ENCODE assay signal across 1 cellular context in the genomic region with DNA sequence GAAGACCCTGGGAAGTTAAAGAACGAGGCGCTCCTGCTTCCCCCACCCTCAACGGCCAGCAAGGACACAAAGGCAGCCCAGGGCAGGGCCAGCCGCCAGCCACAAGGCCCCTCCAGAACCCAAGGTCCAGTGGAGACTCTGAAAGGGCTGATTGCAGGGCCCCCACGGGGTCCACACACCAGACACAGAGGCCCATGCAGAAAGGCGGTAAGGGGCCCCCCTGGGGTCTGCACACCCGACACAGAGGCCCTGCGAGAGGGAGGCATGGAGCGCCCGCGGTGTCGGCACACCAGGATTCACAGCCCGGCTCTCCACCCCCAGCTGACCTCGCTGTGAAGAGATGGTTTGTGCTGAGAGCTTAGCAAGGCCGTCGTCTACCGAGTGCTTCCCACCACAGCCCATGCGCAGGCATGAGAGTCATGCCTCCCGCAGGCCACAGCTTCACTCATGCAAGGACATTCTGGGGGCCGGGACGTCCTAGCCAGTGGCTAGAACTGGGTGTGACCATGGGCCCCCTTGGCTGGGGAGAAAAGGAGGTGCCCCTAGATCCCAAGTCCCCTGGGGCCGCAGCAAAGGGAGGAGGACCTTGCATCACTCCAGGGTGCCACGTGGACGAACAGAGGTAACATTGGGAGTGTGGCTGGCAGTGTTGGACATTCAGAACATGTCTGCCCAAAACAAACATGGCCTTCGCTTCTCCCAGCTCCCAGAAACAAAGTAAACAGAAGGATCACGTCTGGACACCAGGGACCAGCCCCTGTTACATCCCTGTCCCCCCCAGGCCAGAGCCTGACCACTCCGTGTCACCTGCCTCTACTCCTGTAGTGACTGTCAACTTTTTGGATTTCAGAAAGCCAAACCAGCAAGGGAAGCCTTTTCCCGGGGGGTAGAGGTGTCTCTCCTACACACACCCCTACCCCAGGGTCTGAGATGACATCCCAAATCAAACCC.
A peak's percentile ranks its signal among the peaks of the same experiment; 100 is the strongest.
TF ChIP-seq lines count a peak whose summit lies in the region.

No MANE protein-coding gene starts in this region.

TF ChIP-seq in HepG2, 621 proteins besides CTCF, POLR2A, EP300 and RAD21 (continues in another document):
- TF ChIP-seq, protein P1, sequence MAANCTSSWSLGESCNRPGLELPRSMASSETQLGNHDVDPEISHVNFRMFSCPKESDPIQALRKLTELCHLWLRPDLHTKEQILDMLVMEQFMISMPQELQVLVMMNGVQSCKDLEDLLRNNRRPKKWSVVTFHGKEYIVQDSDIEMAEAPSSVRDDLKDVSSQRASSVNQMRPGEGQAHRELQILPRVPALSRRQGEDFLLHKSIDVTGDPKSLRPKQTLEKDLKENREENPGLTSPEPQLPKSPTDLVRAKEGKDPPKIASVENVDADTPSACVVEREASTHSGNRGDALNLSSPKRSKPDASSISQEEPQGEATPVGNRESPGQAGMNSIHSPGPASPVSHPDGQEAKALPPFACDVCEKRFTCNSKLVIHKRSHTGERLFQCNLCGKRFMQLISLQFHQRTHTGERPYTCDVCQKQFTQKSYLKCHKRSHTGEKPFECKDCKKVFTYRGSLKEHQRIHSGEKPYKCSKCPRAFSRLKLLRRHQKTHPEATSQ (CRISPR knock-in tag; IDR thresholded peaks at IDR 0.05; ENCODE audit: borderline replicate concordance) = no peak
- no peak for TF ChIP-seq PHF8 (CRISPR knock-in tag; IDR thresholded peaks at IDR 0.05)
- TF ChIP-seq KDM5B (CRISPR knock-in tag; IDR thresholded peaks at IDR 0.05; ENCODE audit: borderline replicate concordance) = no peak; the same call in 1 of the 2 replicates
- TF ChIP-seq, protein P2, sequence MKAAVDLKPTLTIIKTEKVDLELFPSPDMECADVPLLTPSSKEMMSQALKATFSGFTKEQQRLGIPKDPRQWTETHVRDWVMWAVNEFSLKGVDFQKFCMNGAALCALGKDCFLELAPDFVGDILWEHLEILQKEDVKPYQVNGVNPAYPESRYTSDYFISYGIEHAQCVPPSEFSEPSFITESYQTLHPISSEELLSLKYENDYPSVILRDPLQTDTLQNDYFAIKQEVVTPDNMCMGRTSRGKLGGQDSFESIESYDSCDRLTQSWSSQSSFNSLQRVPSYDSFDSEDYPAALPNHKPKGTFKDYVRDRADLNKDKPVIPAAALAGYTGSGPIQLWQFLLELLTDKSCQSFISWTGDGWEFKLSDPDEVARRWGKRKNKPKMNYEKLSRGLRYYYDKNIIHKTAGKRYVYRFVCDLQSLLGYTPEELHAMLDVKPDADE (CRISPR knock-in tag; IDR thresholded peaks at IDR 0.05) = no peak
- TF ChIP-seq, protein P3, sequence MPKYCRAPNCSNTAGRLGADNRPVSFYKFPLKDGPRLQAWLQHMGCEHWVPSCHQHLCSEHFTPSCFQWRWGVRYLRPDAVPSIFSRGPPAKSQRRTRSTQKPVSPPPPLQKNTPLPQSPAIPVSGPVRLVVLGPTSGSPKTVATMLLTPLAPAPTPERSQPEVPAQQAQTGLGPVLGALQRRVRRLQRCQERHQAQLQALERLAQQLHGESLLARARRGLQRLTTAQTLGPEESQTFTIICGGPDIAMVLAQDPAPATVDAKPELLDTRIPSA (CRISPR knock-in tag; IDR thresholded peaks at IDR 0.05; ENCODE audit: borderline replicate concordance) = no peak
- TF ChIP-seq CBX2 (IDR thresholded peaks at IDR 0.05; ENCODE audit: low read depth, low read length) = no peak
- TF ChIP-seq CBX2 (CRISPR knock-in tag; IDR thresholded peaks at IDR 0.05; ENCODE audit: low read depth) = no peak
- TF ChIP-seq MAF1 (CRISPR knock-in tag; IDR thresholded peaks at IDR 0.05; ENCODE audit: borderline replicate concordance) = no peak
- peak; percentile 62; the same call in 1 of the 2 replicates for TF ChIP-seq SOX5 (CRISPR knock-in tag; IDR thresholded peaks at IDR 0.05; ENCODE audit: borderline replicate concordance)
- peak; percentile 87; the same call in 1 of the 2 replicates for TF ChIP-seq ZNF607 (CRISPR knock-in tag; IDR thresholded peaks at IDR 0.05; ENCODE audit: borderline replicate concordance)
- TF ChIP-seq POGZ (CRISPR knock-in tag; IDR thresholded peaks at IDR 0.05) = peak; percentile 17; the same call in 1 of the 2 replicates
- TF ChIP-seq ZNF17 (CRISPR knock-in tag; IDR thresholded peaks at IDR 0.05) = no peak
- TF ChIP-seq, protein P4, sequence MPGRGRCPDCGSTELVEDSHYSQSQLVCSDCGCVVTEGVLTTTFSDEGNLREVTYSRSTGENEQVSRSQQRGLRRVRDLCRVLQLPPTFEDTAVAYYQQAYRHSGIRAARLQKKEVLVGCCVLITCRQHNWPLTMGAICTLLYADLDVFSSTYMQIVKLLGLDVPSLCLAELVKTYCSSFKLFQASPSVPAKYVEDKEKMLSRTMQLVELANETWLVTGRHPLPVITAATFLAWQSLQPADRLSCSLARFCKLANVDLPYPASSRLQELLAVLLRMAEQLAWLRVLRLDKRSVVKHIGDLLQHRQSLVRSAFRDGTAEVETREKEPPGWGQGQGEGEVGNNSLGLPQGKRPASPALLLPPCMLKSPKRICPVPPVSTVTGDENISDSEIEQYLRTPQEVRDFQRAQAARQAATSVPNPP (CRISPR knock-in tag; IDR thresholded peaks at IDR 0.05) = no peak
- no peak for TF ChIP-seq EZH2 (conservative IDR thresholded peaks at IDR 0.05; ENCODE audit: low read depth, low read length)
- peak; percentile 88 for TF ChIP-seq AKAP8 (CRISPR knock-in tag; IDR thresholded peaks at IDR 0.05)
- TF ChIP-seq MED13 (CRISPR knock-in tag; IDR thresholded peaks at IDR 0.05) = no peak
- TF ChIP-seq, protein P5, sequence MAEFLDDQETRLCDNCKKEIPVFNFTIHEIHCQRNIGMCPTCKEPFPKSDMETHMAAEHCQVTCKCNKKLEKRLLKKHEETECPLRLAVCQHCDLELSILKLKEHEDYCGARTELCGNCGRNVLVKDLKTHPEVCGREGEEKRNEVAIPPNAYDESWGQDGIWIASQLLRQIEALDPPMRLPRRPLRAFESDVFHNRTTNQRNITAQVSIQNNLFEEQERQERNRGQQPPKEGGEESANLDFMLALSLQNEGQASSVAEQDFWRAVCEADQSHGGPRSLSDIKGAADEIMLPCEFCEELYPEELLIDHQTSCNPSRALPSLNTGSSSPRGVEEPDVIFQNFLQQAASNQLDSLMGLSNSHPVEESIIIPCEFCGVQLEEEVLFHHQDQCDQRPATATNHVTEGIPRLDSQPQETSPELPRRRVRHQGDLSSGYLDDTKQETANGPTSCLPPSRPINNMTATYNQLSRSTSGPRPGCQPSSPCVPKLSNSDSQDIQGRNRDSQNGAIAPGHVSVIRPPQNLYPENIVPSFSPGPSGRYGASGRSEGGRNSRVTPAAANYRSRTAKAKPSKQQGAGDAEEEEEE (CRISPR knock-in tag; IDR thresholded peaks at IDR 0.05; ENCODE audit: borderline replicate concordance) = no peak
- no peak for TF ChIP-seq RORA (CRISPR knock-in tag; IDR thresholded peaks at IDR 0.05)
- no peak for TF ChIP-seq FOSL1 (CRISPR knock-in tag; IDR thresholded peaks at IDR 0.05; ENCODE audit: borderline replicate concordance)
- TF ChIP-seq, protein P6, sequence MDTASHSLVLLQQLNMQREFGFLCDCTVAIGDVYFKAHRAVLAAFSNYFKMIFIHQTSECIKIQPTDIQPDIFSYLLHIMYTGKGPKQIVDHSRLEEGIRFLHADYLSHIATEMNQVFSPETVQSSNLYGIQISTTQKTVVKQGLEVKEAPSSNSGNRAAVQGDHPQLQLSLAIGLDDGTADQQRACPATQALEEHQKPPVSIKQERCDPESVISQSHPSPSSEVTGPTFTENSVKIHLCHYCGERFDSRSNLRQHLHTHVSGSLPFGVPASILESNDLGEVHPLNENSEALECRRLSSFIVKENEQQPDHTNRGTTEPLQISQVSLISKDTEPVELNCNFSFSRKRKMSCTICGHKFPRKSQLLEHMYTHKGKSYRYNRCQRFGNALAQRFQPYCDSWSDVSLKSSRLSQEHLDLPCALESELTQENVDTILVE (CRISPR knock-in tag; IDR thresholded peaks at IDR 0.05) = no peak; the same call in 1 of the 2 replicates
- TF ChIP-seq, protein P7, sequence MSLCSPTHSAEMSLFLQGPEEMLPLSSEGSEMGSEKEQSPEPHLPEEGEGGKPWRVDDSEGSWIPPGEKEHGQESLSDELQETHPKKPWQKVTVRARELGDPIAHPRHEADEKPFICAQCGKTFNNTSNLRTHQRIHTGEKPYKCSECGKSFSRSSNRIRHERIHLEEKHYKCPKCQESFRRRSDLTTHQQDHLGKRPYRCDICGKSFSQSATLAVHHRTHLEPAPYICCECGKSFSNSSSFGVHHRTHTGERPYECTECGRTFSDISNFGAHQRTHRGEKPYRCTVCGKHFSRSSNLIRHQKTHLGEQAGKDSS (CRISPR knock-in tag; IDR thresholded peaks at IDR 0.05; ENCODE audit: borderline replicate concordance, low read depth) = no peak; the same call in 1 of the 2 replicates
- TF ChIP-seq, protein P8, sequence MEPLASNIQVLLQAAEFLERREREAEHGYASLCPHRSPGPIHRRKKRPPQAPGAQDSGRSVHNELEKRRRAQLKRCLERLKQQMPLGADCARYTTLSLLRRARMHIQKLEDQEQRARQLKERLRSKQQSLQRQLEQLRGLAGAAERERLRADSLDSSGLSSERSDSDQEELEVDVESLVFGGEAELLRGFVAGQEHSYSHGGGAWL (CRISPR knock-in tag; IDR thresholded peaks at IDR 0.05) = no peak; the same call in 1 of the 2 replicates
- TF ChIP-seq ISL2 (CRISPR knock-in tag; IDR thresholded peaks at IDR 0.05) = peak; percentile 36; the same call in 1 of the 2 replicates
- peak; percentile 50 for TF ChIP-seq HNF4A (CRISPR knock-in tag; IDR thresholded peaks at IDR 0.05)
- TF ChIP-seq, protein P9, sequence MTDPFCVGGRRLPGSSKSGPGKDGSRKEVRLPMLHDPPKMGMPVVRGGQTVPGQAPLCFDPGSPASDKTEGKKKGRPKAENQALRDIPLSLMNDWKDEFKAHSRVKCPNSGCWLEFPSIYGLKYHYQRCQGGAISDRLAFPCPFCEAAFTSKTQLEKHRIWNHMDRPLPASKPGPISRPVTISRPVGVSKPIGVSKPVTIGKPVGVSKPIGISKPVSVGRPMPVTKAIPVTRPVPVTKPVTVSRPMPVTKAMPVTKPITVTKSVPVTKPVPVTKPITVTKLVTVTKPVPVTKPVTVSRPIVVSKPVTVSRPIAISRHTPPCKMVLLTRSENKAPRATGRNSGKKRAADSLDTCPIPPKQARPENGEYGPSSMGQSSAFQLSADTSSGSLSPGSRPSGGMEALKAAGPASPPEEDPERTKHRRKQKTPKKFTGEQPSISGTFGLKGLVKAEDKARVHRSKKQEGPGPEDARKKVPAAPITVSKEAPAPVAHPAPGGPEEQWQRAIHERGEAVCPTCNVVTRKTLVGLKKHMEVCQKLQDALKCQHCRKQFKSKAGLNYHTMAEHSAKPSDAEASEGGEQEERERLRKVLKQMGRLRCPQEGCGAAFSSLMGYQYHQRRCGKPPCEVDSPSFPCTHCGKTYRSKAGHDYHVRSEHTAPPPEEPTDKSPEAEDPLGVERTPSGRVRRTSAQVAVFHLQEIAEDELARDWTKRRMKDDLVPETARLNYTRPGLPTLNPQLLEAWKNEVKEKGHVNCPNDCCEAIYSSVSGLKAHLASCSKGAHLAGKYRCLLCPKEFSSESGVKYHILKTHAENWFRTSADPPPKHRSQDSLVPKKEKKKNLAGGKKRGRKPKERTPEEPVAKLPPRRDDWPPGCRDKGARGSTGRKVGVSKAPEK (CRISPR knock-in tag; IDR thresholded peaks at IDR 0.05; ENCODE audit: borderline replicate concordance) = no peak
- no peak for TF ChIP-seq TCF7L2 (IDR thresholded peaks at IDR 0.05; ENCODE audit: low read depth, low read length)
- no peak for TF ChIP-seq ZNF749 (CRISPR knock-in tag; IDR thresholded peaks at IDR 0.05; ENCODE audit: borderline replicate concordance)
- TF ChIP-seq ZNF747 (CRISPR knock-in tag; IDR thresholded peaks at IDR 0.05; ENCODE audit: borderline replicate concordance) = peak; percentile 37; the same call in 1 of the 2 replicates
- TF ChIP-seq, protein P10, sequence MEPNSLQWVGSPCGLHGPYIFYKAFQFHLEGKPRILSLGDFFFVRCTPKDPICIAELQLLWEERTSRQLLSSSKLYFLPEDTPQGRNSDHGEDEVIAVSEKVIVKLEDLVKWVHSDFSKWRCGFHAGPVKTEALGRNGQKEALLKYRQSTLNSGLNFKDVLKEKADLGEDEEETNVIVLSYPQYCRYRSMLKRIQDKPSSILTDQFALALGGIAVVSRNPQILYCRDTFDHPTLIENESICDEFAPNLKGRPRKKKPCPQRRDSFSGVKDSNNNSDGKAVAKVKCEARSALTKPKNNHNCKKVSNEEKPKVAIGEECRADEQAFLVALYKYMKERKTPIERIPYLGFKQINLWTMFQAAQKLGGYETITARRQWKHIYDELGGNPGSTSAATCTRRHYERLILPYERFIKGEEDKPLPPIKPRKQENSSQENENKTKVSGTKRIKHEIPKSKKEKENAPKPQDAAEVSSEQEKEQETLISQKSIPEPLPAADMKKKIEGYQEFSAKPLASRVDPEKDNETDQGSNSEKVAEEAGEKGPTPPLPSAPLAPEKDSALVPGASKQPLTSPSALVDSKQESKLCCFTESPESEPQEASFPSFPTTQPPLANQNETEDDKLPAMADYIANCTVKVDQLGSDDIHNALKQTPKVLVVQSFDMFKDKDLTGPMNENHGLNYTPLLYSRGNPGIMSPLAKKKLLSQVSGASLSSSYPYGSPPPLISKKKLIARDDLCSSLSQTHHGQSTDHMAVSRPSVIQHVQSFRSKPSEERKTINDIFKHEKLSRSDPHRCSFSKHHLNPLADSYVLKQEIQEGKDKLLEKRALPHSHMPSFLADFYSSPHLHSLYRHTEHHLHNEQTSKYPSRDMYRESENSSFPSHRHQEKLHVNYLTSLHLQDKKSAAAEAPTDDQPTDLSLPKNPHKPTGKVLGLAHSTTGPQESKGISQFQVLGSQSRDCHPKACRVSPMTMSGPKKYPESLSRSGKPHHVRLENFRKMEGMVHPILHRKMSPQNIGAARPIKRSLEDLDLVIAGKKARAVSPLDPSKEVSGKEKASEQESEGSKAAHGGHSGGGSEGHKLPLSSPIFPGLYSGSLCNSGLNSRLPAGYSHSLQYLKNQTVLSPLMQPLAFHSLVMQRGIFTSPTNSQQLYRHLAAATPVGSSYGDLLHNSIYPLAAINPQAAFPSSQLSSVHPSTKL (CRISPR knock-in tag; IDR thresholded peaks at IDR 0.05) = peak; percentile 76
- TF ChIP-seq ZBTB42 (CRISPR knock-in tag; IDR thresholded peaks at IDR 0.05) = no peak
- TF ChIP-seq, protein P11, sequence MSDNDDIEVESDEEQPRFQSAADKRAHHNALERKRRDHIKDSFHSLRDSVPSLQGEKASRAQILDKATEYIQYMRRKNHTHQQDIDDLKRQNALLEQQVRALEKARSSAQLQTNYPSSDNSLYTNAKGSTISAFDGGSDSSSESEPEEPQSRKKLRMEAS (IDR thresholded peaks at IDR 0.05) = peak; percentile 98
- TF ChIP-seq, protein P12, sequence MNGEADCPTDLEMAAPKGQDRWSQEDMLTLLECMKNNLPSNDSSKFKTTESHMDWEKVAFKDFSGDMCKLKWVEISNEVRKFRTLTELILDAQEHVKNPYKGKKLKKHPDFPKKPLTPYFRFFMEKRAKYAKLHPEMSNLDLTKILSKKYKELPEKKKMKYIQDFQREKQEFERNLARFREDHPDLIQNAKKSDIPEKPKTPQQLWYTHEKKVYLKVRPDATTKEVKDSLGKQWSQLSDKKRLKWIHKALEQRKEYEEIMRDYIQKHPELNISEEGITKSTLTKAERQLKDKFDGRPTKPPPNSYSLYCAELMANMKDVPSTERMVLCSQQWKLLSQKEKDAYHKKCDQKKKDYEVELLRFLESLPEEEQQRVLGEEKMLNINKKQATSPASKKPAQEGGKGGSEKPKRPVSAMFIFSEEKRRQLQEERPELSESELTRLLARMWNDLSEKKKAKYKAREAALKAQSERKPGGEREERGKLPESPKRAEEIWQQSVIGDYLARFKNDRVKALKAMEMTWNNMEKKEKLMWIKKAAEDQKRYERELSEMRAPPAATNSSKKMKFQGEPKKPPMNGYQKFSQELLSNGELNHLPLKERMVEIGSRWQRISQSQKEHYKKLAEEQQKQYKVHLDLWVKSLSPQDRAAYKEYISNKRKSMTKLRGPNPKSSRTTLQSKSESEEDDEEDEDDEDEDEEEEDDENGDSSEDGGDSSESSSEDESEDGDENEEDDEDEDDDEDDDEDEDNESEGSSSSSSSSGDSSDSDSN (CRISPR knock-in tag; IDR thresholded peaks at IDR 0.05) = peak; percentile 49
